ENCODE assay signal across 23 cellular contexts in genomic region chr16:78744796-78745464, GRCh38.
A peak's percentile ranks its signal among the peaks of the same experiment; 100 is the strongest.
DNase-seq lines count a peak whose midpoint lies in the region; ATAC-seq and TF ChIP-seq lines count a peak whose summit lies in the region.
"Had no signal": no experiment of that assay in that cellular context is flagged by ENCODE, and none has a peak within 500 bp of the region (broad histone marks: within the 10 kb centered on the region; RNA-seq: fewer than 3 reads in every experiment).

No MANE protein-coding gene starts in this region.

- no peaks in the 10 kb centered on the region for H3K9me3 ChIP-seq in HEK293 (ENCODE audit: control insufficient read depth, insufficient read depth, low read depth, low read length)
- no peaks in the 10 kb centered on the region for H3K9me3 ChIP-seq in mucosa of rectum (ENCODE audit: control insufficient read depth in 2 of 2, low read length in 2 of 2)
- H3K9me3 ChIP-seq: heart right ventricle, lower lobe of right lung had no signal

- CTCF ChIA-PET in HEK293 (lab: Yijun Ruan, JAX) = interaction anchor here (0.7 kb wide), 1 partner anchor 1779 kb away, joined by 3 read pairs; no protein-coding TSS in a partner anchor

- H3K36me3 Mint-ChIP-seq in dendritic cell treated with granulocyte-macrophage colony-stimulating factor and Interleukin-4, amounts not matched to agents 40 ng/mL and 50 ng/mL, for 4 days (ENCODE audit: low read depth) = no peaks in the 10 kb centered on the region
- H3K36me3 Mint-ChIP-seq: immature natural killer cell had no signal

- no peak for TF ChIP-seq CTCF in HEK293 (tag by site-specific recombination; IDR thresholded peaks at IDR 0.05)

- no peaks in the 10 kb centered on the region for H3K9me3 Mint-ChIP-seq in dendritic cell treated with granulocyte-macrophage colony-stimulating factor and Interleukin-4, amounts not matched to agents 40 ng/mL and 50 ng/mL, for 4 days
- H3K9me3 Mint-ChIP-seq: immature natural killer cell had no signal

- peak; percentile 3 for DNase-seq in stromal cell of bone marrow (ENCODE audit: low read depth)
- no peak for DNase-seq in NCI-H1092 treated with DMSO at 0.1 percent for 48 hours (lab: John Stamatoyannopoulos, UW)
- no peak for DNase-seq in ureter (ENCODE audit: low spot score)
- DNase-seq: activated CD4-positive, alpha-beta T cell treated with anti-CD3 and anti-CD28 coated beads for 48 hours; activated CD8-positive, alpha-beta memory T cell treated with anti-CD3 and anti-CD28 coated beads, Interleukin-2, amount 50 U/mL, for 48 hours; activated gamma-delta T cell; central memory CD4-positive, alpha-beta T cell; COR-L47; DND-41; effector CD8-positive, alpha-beta T cell; heart right ventricle; immature natural killer cell; lower lobe of right lung; naive thymus-derived CD4-positive, alpha-beta T cell; NCI-H1048; NCI-H526; stimulated activated CD4-positive, alpha-beta T cell treated with anti-CD3 and anti-CD28 coated beads, Interleukin-4, amount 100 ng/mL, for 4 hours had no signal

- POLR2A ChIA-PET in HEK293 (lab: Yijun Ruan, JAX) = no interaction called here

- H3K27ac Mint-ChIP-seq in dendritic cell treated with granulocyte-macrophage colony-stimulating factor and Interleukin-4, amounts not matched to agents 40 ng/mL and 50 ng/mL, for 4 days = peak overlapping the region; percentile 7

- no peaks in the 10 kb centered on the region for H3K27me3 Mint-ChIP-seq in dendritic cell treated with granulocyte-macrophage colony-stimulating factor and Interleukin-4, amounts not matched to agents 40 ng/mL and 50 ng/mL, for 4 days
- H3K27me3 Mint-ChIP-seq: naive thymus-derived CD4-positive, alpha-beta T cell had no signal

- ATAC-seq in HG03565 (IDR thresholded peaks at IDR 0.05; ENCODE audit: unreplicated experiment) = no peak
- ATAC-seq: HCT116; heart right ventricle; K562; lower lobe of right lung; naive thymus-derived CD4-positive, alpha-beta T cell had no signal

- H3K4me3 ChIP-seq in HEK293 (ENCODE audit: low read depth, low read length) (no peak overlapping the region), mucosa of rectum (ENCODE audit: low read length in 2 of 2) (peak overlapping the region in 1 of 2 donors; percentile 16)
- H3K4me3 ChIP-seq: heart right ventricle, K562, lower lobe of right lung had no signal

- intact Hi-C loops in dendritic cell treated with granulocyte-macrophage colony-stimulating factor and Interleukin-4, amounts not matched to agents 40 ng/mL and 50 ng/mL, for 4 days (cut with micrococcal nuclease) = no loop called here

- H3K36me3 ChIP-seq in HEK293 (ENCODE audit: control insufficient read depth in 2 of 2, insufficient read depth in 1 of 2, low read length in 2 of 2) (no peaks in the 10 kb centered on the region), mucosa of rectum (ENCODE audit: control insufficient read depth in 2 of 2, insufficient read depth in 2 of 2, low read length in 2 of 2) (no peaks in the 10 kb centered on the region)
- H3K36me3 ChIP-seq: heart right ventricle, lower lobe of right lung had no signal

- no peaks in the 10 kb centered on the region for H3K27me3 ChIP-seq in mucosa of rectum (ENCODE audit: control insufficient read depth in 2 of 2, insufficient read depth in 2 of 2, low read length in 2 of 2)
- H3K27me3 ChIP-seq: heart right ventricle had no signal

- no peak overlapping the region for H3K4me3 Mint-ChIP-seq in dendritic cell treated with granulocyte-macrophage colony-stimulating factor and Interleukin-4, amounts not matched to agents 40 ng/mL and 50 ng/mL, for 4 days
- H3K4me3 Mint-ChIP-seq: immature natural killer cell had no signal

- H3K9ac ChIP-seq in mucosa of rectum (ENCODE audit: low read depth in 1 of 2, low read length in 2 of 2) = peak overlapping the region in 1 of 2 donors; percentile 28

- H3K4me1 Mint-ChIP-seq in dendritic cell treated with granulocyte-macrophage colony-stimulating factor and Interleukin-4, amounts not matched to agents 40 ng/mL and 50 ng/mL, for 4 days (ENCODE audit: low read depth) = peaks cover 21% of the 10 kb centered on the region

- H3K4me1 ChIP-seq in HEK293 (ENCODE audit: control insufficient read depth, insufficient read depth, low read length) (peaks cover 17% of the 10 kb centered on the region), mucosa of rectum (ENCODE audit: control insufficient read depth in 2 of 2, insufficient read depth in 2 of 2, low read length in 2 of 2) (peaks cover 23 to 31% of the 10 kb centered on the region in 2 donors)
- H3K4me1 ChIP-seq: lower lobe of right lung had no signal

- H3K27ac ChIP-seq in HEK293 (ENCODE audit: extremely low read depth, low read depth, low read length) (no peak overlapping the region), mucosa of rectum (ENCODE audit: low read depth in 2 of 2, low read length in 2 of 2) (peak overlapping the region; percentile 61 to 79)
- H3K27ac ChIP-seq: heart right ventricle, lower lobe of right lung had no signal

TF ChIP-seq in HEK293, 187 proteins besides CTCF, POLR2A, EP300 and RAD21:
- peak; percentile 60 for TF ChIP-seq ZBTB17 (tag by site-specific recombination; IDR thresholded peaks at IDR 0.05)
- 0 out of 2 replicates have a peak, but pooled peaks have one; percentile 35 for TF ChIP-seq ZNF335 (tag by site-specific recombination; conservative IDR thresholded peaks at IDR 0.05)
- no peak for TF ChIP-seq ZSCAN23 (tag by site-specific recombination; IDR thresholded peaks at IDR 0.05)
